In the genomic region with DNA sequence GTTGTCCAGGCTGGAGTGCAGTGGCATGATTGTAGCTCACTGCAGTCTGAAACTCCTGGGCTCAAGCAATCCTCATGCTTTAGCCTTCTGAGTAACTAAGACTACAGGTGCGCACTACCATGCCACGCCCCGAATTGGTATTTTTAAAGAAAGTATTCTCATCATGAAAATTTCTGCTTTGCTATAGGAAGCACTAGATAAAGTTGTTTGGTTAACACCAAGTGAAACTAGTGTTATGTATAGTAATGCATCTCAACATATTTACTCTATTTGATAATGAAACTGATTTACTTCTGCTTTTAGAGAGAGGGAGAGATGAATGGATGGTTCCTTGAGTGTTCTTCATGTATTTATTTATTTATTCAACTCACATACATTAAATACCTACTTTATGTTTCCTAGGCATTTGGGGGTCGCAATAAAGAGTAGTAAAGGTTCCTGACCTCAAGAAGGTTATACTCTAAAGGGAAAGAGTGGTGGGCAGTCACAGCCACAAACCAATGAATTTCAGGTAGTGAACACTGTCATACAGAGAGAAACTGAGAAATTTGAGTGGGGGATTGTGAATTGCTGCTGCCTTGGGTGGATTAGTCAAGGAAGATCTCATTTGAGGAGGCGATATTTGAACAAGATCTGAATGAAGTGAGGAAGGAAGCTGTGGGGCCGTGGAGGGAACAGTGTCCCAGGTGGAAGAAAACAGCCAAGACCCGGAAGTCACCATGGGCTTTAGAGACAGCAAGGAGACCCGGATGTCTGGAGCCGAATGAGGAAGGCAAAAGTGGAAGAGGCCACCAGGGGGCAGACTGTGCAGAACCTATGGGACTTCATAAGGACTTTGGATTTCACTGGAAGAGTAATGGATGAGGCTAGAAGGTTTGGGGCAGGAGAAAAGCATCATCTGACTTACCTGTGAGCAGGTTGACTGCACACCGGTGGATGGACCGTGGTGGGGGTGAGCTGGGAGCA, we compare ENCODE assay signal across 9 cellular contexts.
A peak's percentile ranks its signal among the peaks of the same experiment; 100 is the strongest.
DNase-seq lines count a peak whose midpoint lies in the region; ATAC-seq and TF ChIP-seq lines count a peak whose summit lies in the region.
"Had no signal": no experiment of that assay in that cellular context is flagged by ENCODE, and none has a peak within 500 bp of the region (broad histone marks: within the 10 kb centered on the region; RNA-seq: fewer than 3 reads in every experiment).

No MANE protein-coding gene starts in this region.

- H4K20me1 ChIP-seq in SU-DHL-6 (ENCODE audit: low read depth, low read length) = no peaks in the 10 kb centered on the region
- H4K20me1 ChIP-seq: BLaER1 had no signal

- H3K27ac ChIP-seq in HL-60 (replicated peaks) (no peak overlapping the region), SU-DHL-6 (ENCODE audit: low read depth, low read length) (peak overlapping the region; percentile 79)
- H3K27ac ChIP-seq: BLaER1 had no signal

- peaks cover 26% of the 10 kb centered on the region; the same call in 1 of the 2 replicates for H3F3A ChIP-seq in SU-DHL-6 (ENCODE audit: insufficient read depth)

- H3K4me3 Mint-ChIP-seq in central memory CD8-positive, alpha-beta T cell = no peak overlapping the region

- intact Hi-C loops in posterior vena cava (cut with DNase I) = no loop called here

- no peaks in the 10 kb centered on the region for H3K27me3 ChIP-seq in HL-60 (ENCODE audit: insufficient read depth, poor library complexity, severe bottlenecking)
- no peaks in the 10 kb centered on the region for H3K27me3 ChIP-seq in SU-DHL-6 (ENCODE audit: low read length)
- H3K27me3 ChIP-seq: BLaER1 had no signal

- H3K36me3 ChIP-seq in SU-DHL-6 (ENCODE audit: low read length) = no peaks in the 10 kb centered on the region
- H3K36me3 ChIP-seq: BLaER1 had no signal

- H3K4me2 ChIP-seq in SU-DHL-6 (ENCODE audit: low read depth, low read length, poor library complexity, severe bottlenecking) = peak overlapping the region; percentile 46
- H3K4me2 ChIP-seq: BLaER1 had no signal

- TF ChIP-seq CTCF in HL-60 (IDR thresholded peaks at IDR 0.05; ENCODE audit: insufficient read depth, low read length) (peak; percentile 19), SU-DHL-6 (IDR thresholded peaks at IDR 0.05; ENCODE audit: insufficient read depth, low read length, poor library complexity, severe bottlenecking) (peak; percentile 65)

- no peaks in the 10 kb centered on the region for H3K9me2 ChIP-seq in SU-DHL-6 (replicated peaks; ENCODE audit: insufficient read depth, low read length)

- no peaks in the 10 kb centered on the region for H3K9me3 ChIP-seq in SU-DHL-6 (ENCODE audit: insufficient read depth, low read length)
- H3K9me3 ChIP-seq: BLaER1 had no signal

- H2AFZ ChIP-seq in SU-DHL-6 (ENCODE audit: low read depth, low read length, severe bottlenecking) = peak overlapping the region; percentile 78

- peak overlapping the region; percentile 10 for H3K27ac Mint-ChIP-seq in central memory CD8-positive, alpha-beta T cell (ENCODE audit: low read depth)

- peak overlapping the region; percentile 12; the same call in 1 of the 2 replicates for H3K9ac ChIP-seq in SU-DHL-6 (ENCODE audit: low read length)
- H3K9ac ChIP-seq: BLaER1 had no signal

- H3K79me2 ChIP-seq in SU-DHL-6 (ENCODE audit: insufficient read depth, low read length) = no peaks in the 10 kb centered on the region

- no peaks in the 10 kb centered on the region for H3K9me3 Mint-ChIP-seq in central memory CD8-positive, alpha-beta T cell

- peaks cover 8% of the 10 kb centered on the region for H3K4me1 Mint-ChIP-seq in central memory CD8-positive, alpha-beta T cell

- no peak overlapping the region for H3K4me3 ChIP-seq in HL-60 (replicated peaks; ENCODE audit: insufficient read depth, low read length)
- H3K4me3 ChIP-seq in SU-DHL-6 (ENCODE audit: insufficient read depth, low read length, poor library complexity, severe bottlenecking) = no peak overlapping the region
- H3K4me3 ChIP-seq: BLaER1 had no signal

- DNase-seq in NCI-H1092 treated with DMSO at 0.1 percent for 48 hours (lab: John Stamatoyannopoulos, UW) (peak; percentile 18), NCI-H1092 (lab: John Stamatoyannopoulos, UW) (no peak), HL-60 (ENCODE audit: low read depth in 1 of 2, low spot score in 1 of 2) (peak; percentile 11 to 63), lung microvascular endothelial cell (ENCODE audit: low read depth in 2 of 2) (peak; percentile 45 to 50), posterior vena cava (ENCODE audit: low spot score) (no peak)
- peak; percentile 12 to 14 for DNase-seq in central memory CD8-positive, alpha-beta T cell (ENCODE audit: low spot score in 2 of 2)

- H3K36me3 Mint-ChIP-seq in central memory CD8-positive, alpha-beta T cell (ENCODE audit: insufficient read depth) = peaks cover 2% of the 10 kb centered on the region

- no peaks in the 10 kb centered on the region for H3K27me3 Mint-ChIP-seq in central memory CD8-positive, alpha-beta T cell

- ATAC-seq in GM21360 (IDR thresholded peaks at IDR 0.05; ENCODE audit: unreplicated experiment) = peak; percentile 61
- ATAC-seq in central memory CD8-positive, alpha-beta T cell (replicated peaks; ENCODE audit: extremely low read depth, poor library complexity, severe bottlenecking) = no peak

Comparison
In these comparisons a context has a peak if more than half of its experiments do, and no peak if none do; other contexts are left out.
1. DNase-seq: peak in NCI-H1092 treated with DMSO at 0.1 percent for 48 hours (single experiment), HL-60 (2 of 2), central memory CD8-positive, alpha-beta T cell (2 of 2) and lung microvascular endothelial cell (2 of 2); none in NCI-H1092 (single experiment) and posterior vena cava (single experiment).